Comparison of ENCODE assay signal across 8 cellular contexts in genomic region chr9:110142868-110143866, GRCh38.
DNase-seq lines count a peak whose midpoint lies in the region; ATAC-seq and TF ChIP-seq lines count a peak whose summit lies in the region.

No MANE protein-coding gene starts in this region.

- intact Hi-C loops in left ventricle myocardium superior (cut with micrococcal nuclease): loop anchor here (10.0 kb wide), 1 partner anchor 68 kb away; no protein-coding TSS in a partner anchor
- intact Hi-C loops in ovary (cut with DNase I): no loop called here
- intact Hi-C loops in colonic mucosa (cut with DNase I): no loop called here

- peak overlapping the region; percentile 54 for H3K4me2 ChIP-seq in SU-DHL-6 (ENCODE audit: low read depth, low read length, poor library complexity, severe bottlenecking)

- peak; percentile 36 for ATAC-seq in GM21360 (IDR thresholded peaks at IDR 0.05; ENCODE audit: unreplicated experiment)
- ATAC-seq in HG03469 (IDR thresholded peaks at IDR 0.05; ENCODE audit: unreplicated experiment): peak; percentile 25
- ATAC-seq in left ventricle myocardium superior: peak; percentile 62

- H3K27me3 ChIP-seq in SU-DHL-6 (ENCODE audit: low read length) (no peaks in the 10 kb centered on the region), ovary (no peaks in the 10 kb centered on the region), colonic mucosa (no peaks in the 10 kb centered on the region)

- 86 to 89% (median 88%) methylated on average over 4 of the region's 4 CpGs for WGBS in ovary, 3 donors

- peaks cover 100% of the 10 kb centered on the region for H3K79me2 ChIP-seq in SU-DHL-6 (ENCODE audit: insufficient read depth, low read length)

- peak overlapping the region; percentile 39 for H3K4me3 ChIP-seq in SU-DHL-6 (ENCODE audit: insufficient read depth, low read length, poor library complexity, severe bottlenecking)
- H3K4me3 ChIP-seq in ovary: no peak overlapping the region
- H3K4me3 ChIP-seq in colonic mucosa: no peak overlapping the region

- H3K27ac ChIP-seq in SU-DHL-6 (ENCODE audit: low read depth, low read length): peak overlapping the region; percentile 90
- no peak overlapping the region for H3K27ac ChIP-seq in ovary
- H3K27ac ChIP-seq in colonic mucosa: no peak overlapping the region

- H2AFZ ChIP-seq in SU-DHL-6 (ENCODE audit: low read depth, low read length, severe bottlenecking): no peak overlapping the region

- TF ChIP-seq CTCF in SU-DHL-6 (IDR thresholded peaks at IDR 0.05; ENCODE audit: insufficient read depth, low read length, poor library complexity, severe bottlenecking) (peak; percentile 27), ovary (IDR thresholded peaks at IDR 0.05) (no peak), colonic mucosa (IDR thresholded peaks at IDR 0.05) (no peak)

- H3K9me3 ChIP-seq in SU-DHL-6 (ENCODE audit: insufficient read depth, low read length) (no peaks in the 10 kb centered on the region), ovary (no peaks in the 10 kb centered on the region), colonic mucosa (no peaks in the 10 kb centered on the region)

- DNase-seq in NCI-H2196 treated with DMSO at 0.1 percent for 48 hours (lab: John Stamatoyannopoulos, UW; ENCODE audit: unreplicated experiment): peak; percentile 15
- DNase-seq in NCI-H2196 (lab: John Stamatoyannopoulos, UW; ENCODE audit: unreplicated experiment): no peak
- DNase-seq in left ventricle myocardium superior: no peak
- DNase-seq in ovary: no peak
- no peak for DNase-seq in colonic mucosa

- H3F3A ChIP-seq in SU-DHL-6 (ENCODE audit: insufficient read depth): peaks cover 58% of the 10 kb centered on the region

- H3K9ac ChIP-seq in SU-DHL-6 (ENCODE audit: low read length) (peak overlapping the region; percentile 31), colonic mucosa (ENCODE audit: low read depth in 2 of 2, low read length in 2 of 2) (no peak overlapping the region)

- H3K4me1 ChIP-seq in ovary (ENCODE audit: insufficient read depth) (peaks cover 13% of the 10 kb centered on the region), colonic mucosa (no peaks in the 10 kb centered on the region)

- no peak for TF ChIP-seq EP300 in ovary (IDR thresholded peaks at IDR 0.05)

- no peaks in the 10 kb centered on the region; the same call in 1 of the 2 replicates for H4K20me1 ChIP-seq in SU-DHL-6 (ENCODE audit: low read depth, low read length)

- H3K36me3 ChIP-seq in SU-DHL-6 (ENCODE audit: low read length) (peaks cover 17% of the 10 kb centered on the region; the same call in 1 of the 2 replicates), ovary (no peaks in the 10 kb centered on the region), colonic mucosa (no peaks in the 10 kb centered on the region)

- TF ChIP-seq POLR2A in ovary (IDR thresholded peaks at IDR 0.05): no peak

- H3K9me2 ChIP-seq in SU-DHL-6 (replicated peaks; ENCODE audit: insufficient read depth, low read length): no peaks in the 10 kb centered on the region
